ENCODE assay signal across 12 cellular contexts in genomic region chr16:54171855-54172537, GRCh38.
DNase-seq lines count a peak whose midpoint lies in the region; ATAC-seq, FAIRE-seq and TF ChIP-seq lines count a peak whose summit lies in the region.
"Had no signal": no experiment of that assay in that cellular context is flagged by ENCODE, and none has a peak within 500 bp of the region (broad histone marks: within the 10 kb centered on the region; RNA-seq: fewer than 3 reads in every experiment).

No MANE protein-coding gene starts in this region.

- in situ Hi-C loops in K562 (cut with MboI): no loop called here

- peak overlapping the region; percentile 39 for H3K27ac Mint-ChIP-seq in neural progenitor cell

- no peak for TF ChIP-seq CTCF in K562 (IDR thresholded peaks at IDR 0.05 in 2 of 3, conservative IDR thresholded peaks at IDR 0.05 in 1 of 3; ENCODE audit: insufficient read depth in 2 of 3, low read depth in 1 of 3, low read length in 3 of 3)
- no peak for TF ChIP-seq CTCF in neural progenitor cell (IDR thresholded peaks at IDR 0.05)

- no peaks in the 10 kb centered on the region; a peak in 1 of 5 replicates for H3K4me1 ChIP-seq in K562 (replicated peaks in 1 of 2; ENCODE audit: control insufficient read depth in 2 of 2, insufficient read depth in 2 of 2, low read length in 2 of 2)
- H3K4me1 ChIP-seq in neural progenitor cell: peaks cover 42% of the 10 kb centered on the region

- H3K9me3 ChIP-seq in K562 (replicated peaks; ENCODE audit: control insufficient read depth, insufficient read depth, low read depth, low read length): no peaks in the 10 kb centered on the region
- H3K9me3 ChIP-seq in neural progenitor cell (ENCODE audit: low read depth): no peaks in the 10 kb centered on the region

- H3K27me3 Mint-ChIP-seq in neural progenitor cell (ENCODE audit: insufficient read depth, low read depth): peaks cover 6% of the 10 kb centered on the region

- H4K20me1 ChIP-seq in K562 (replicated peaks; ENCODE audit: control insufficient read depth, insufficient read depth, low read length) (no peaks in the 10 kb centered on the region), neural progenitor cell (ENCODE audit: low read depth) (no peaks in the 10 kb centered on the region)

- peaks cover 52% of the 10 kb centered on the region for H3K4me1 Mint-ChIP-seq in neural progenitor cell

- no peak for FAIRE-seq in K562 (lab: Jason Lieb, UNC)
- FAIRE-seq: colon, islet of Langerhans had no signal

- DNase-seq in DMS53 treated with DMSO at 0.1 percent for 48 hours (lab: John Stamatoyannopoulos, UW; ENCODE audit: unreplicated experiment) (peak; percentile 67), NCI-H146 treated with DMSO at 0.1 percent for 48 hours (lab: John Stamatoyannopoulos, UW; ENCODE audit: unreplicated experiment) (peak; percentile 93), K562 (ENCODE audit: extremely low read depth in 1 of 4, low spot score in 3 of 4) (no peak), neural progenitor cell (ENCODE audit: low spot score) (peak; percentile 44), iPS-NIHi11 (ENCODE audit: low spot score) (no peak), NCI-H187 treated with DMSO at 0.1 percent for 48 hours (lab: John Stamatoyannopoulos, UW) (no peak)
- DNase-seq: stimulated activated CD4-positive, alpha-beta T cell treated with anti-CD3 and anti-CD28 coated beads, Interleukin-12 subunit alpha, Interleukin-12 subunit beta, amount 100 ng/mL, for 4 hours had no signal

- H3K79me2 ChIP-seq in K562 (ENCODE audit: control insufficient read depth, insufficient read depth, low read length) (no peaks in the 10 kb centered on the region), neural progenitor cell (ENCODE audit: low read depth) (no peaks in the 10 kb centered on the region)

- H3K27me3 ChIP-seq in K562 (ENCODE audit: control insufficient read depth in 2 of 2, insufficient read depth in 2 of 2, low read length in 2 of 2) (peaks cover 35 to 56% of the 10 kb centered on the region in 2 experiments), neural progenitor cell (peaks cover 13% of the 10 kb centered on the region)

- ATAC-seq in K562 (no peak), HG03439 (IDR thresholded peaks at IDR 0.05; ENCODE audit: unreplicated experiment) (no peak), GM21526 (IDR thresholded peaks at IDR 0.05; ENCODE audit: low FRiP score, unreplicated experiment) (no peak)
- ATAC-seq: Panc1 had no signal

- H3K36me3 ChIP-seq in K562 (ENCODE audit: control insufficient read depth, insufficient read depth, low read length): no peaks in the 10 kb centered on the region
- no peaks in the 10 kb centered on the region for H3K36me3 ChIP-seq in neural progenitor cell

- no peak overlapping the region for H3K4me2 ChIP-seq in K562 (ENCODE audit: insufficient read depth, low read length)
- H3K4me2 ChIP-seq in neural progenitor cell: peak overlapping the region; percentile 58

- no peaks in the 10 kb centered on the region for H3F3A ChIP-seq in neural progenitor cell (ENCODE audit: low read depth)

- BruUV-seq in K562 (replicated peaks; lab: Mats Ljungman, UMichigan): no TSS peak

- H3K9ac ChIP-seq in K562 (ENCODE audit: insufficient read depth in 1 of 2, low read depth in 2 of 2, low read length in 2 of 2): no peak overlapping the region
- H3K9ac ChIP-seq in neural progenitor cell: no peak overlapping the region

- peak overlapping the region; percentile 15 for H3K4me3 Mint-ChIP-seq in neural progenitor cell

- no peak overlapping the region for H3K27ac ChIP-seq in K562 (ENCODE audit: extremely low read depth, low read depth, low read length)
- H3K27ac ChIP-seq in neural progenitor cell: no peak overlapping the region

- POLR2A ChIA-PET in K562 (lab: Yijun Ruan, JAX): interaction anchor here (1.0 kb wide), 1 partner anchor 301 kb away, joined by 3 read pairs; no protein-coding TSS in a partner anchor

- H3K36me3 Mint-ChIP-seq in neural progenitor cell: no peaks in the 10 kb centered on the region

- under 1% methylated on average over 17 of the region's 17 CpGs for WGBS in K562 (ENCODE audit: insufficient coverage, low coverage, missing lambda C conversion rate)

- H3K9me1 ChIP-seq in K562 (ENCODE audit: control insufficient read depth, insufficient read depth, low read length): no peaks in the 10 kb centered on the region

- intact Hi-C loops in K562 (cut with micrococcal nuclease): no loop called here

- no peaks in the 10 kb centered on the region for H3K9me3 Mint-ChIP-seq in neural progenitor cell

- no peak for TF ChIP-seq EP300 in K562 (IDR thresholded peaks at IDR 0.05; ENCODE audit: low read length)

- H2AFZ ChIP-seq in K562 (ENCODE audit: low read depth, low read length) (no peak overlapping the region), neural progenitor cell (replicated peaks) (peak overlapping the region; percentile 29)

- H3K4me3 ChIP-seq in K562: no peak overlapping the region
- no peak overlapping the region for H3K4me3 ChIP-seq in neural progenitor cell

- no peak for TF ChIP-seq RAD21 in K562 (CRISPR knock-in tag; conservative IDR thresholded peaks at IDR 0.05 in 1 of 2, IDR thresholded peaks at IDR 0.05 in 1 of 2)

- CTCF ChIA-PET in K562 (lab: Yijun Ruan, JAX; ENCODE audit: low intra/inter-chr PET ratio): no interaction called here

- TF ChIP-seq POLR2A in K562 (conservative IDR thresholded peaks at IDR 0.05): no peak

TF ChIP-seq in K562, 482 proteins besides CTCF, POLR2A, EP300 and RAD21:
- TF ChIP-seq MTF1 (CRISPR knock-in tag; IDR thresholded peaks at IDR 0.05; ENCODE audit: borderline replicate concordance) (no peak), EZH2 (IDR thresholded peaks at IDR 0.05; ENCODE audit: borderline replicate concordance, low read depth, low read length) (0 out of 2 replicates have a peak, but pooled peaks have one; percentile 43), ELF2 (CRISPR knock-in tag; IDR thresholded peaks at IDR 0.05) (no peak)

Comparison
In these comparisons a context has a peak if more than half of its experiments do, and no peak if none do; other contexts are left out.
1. DNase-seq: peak in DMS53 treated with DMSO at 0.1 percent for 48 hours (single experiment), NCI-H146 treated with DMSO at 0.1 percent for 48 hours (single experiment) and neural progenitor cell (single experiment); none in K562 (0 of 4), iPS-NIHi11 (single experiment) and NCI-H187 treated with DMSO at 0.1 percent for 48 hours (single experiment).